ENCODE assay signal across 8 cellular contexts in the genomic region with DNA sequence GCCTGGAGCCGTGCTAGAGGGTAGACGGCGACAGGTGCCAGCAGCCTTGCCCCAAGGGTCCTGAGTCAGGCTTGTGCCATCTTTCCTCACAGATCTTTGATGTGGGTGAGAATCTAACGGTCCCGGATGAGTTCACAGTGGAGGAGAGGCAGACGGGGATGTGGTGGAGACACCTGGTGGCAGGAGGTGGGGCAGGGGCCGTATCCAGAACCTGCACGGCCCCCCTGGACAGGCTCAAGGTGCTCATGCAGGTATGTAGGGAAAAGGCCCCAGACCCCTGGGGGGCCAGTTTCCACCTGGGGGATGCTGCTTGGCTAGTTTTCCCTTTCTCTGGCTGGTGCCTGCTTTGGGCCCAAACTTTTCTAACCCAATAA. TPM values are rescaled to one million over a fixed set of nuclear protein-coding genes. Genes with fewer than 3 reads are reported as not detected.
DNase-seq lines count a peak whose midpoint lies in the region; ATAC-seq and TF ChIP-seq lines count a peak whose summit lies in the region.

No MANE protein-coding gene starts in this region.

- H3K79me2 ChIP-seq in OCI-LY3 (ENCODE audit: low read length): peaks cover 14% of the 10 kb centered on the region

- no peak overlapping the region for H3K4me2 ChIP-seq in OCI-LY3 (ENCODE audit: low read length)

- H3K4me1 ChIP-seq in OCI-LY3 (ENCODE audit: low read length): no peaks in the 10 kb centered on the region

- DNase-seq in DMS53 treated with DMSO at 0.1 percent for 48 hours (lab: John Stamatoyannopoulos, UW; ENCODE audit: unreplicated experiment) (peak; percentile 24), astrocyte of the spinal cord (ENCODE audit: low read depth, low spot score) (no peak), neural crest cell (ENCODE audit: low read depth, low spot score) (no peak), GM10266 (ENCODE audit: extremely low spot score) (no peak), Kasumi-1 (lab: John Stamatoyannopoulos, UW) (no peak)

- H3K9me3 ChIP-seq in OCI-LY3 (ENCODE audit: insufficient read depth, low read length): no peaks in the 10 kb centered on the region

- no peak overlapping the region for H3K4me3 Mint-ChIP-seq in neural crest cell

- no peak overlapping the region for H3K4me3 ChIP-seq in OCI-LY3 (ENCODE audit: low read length)
- H3K4me3 ChIP-seq in astrocyte of the spinal cord (ENCODE audit: low read depth, low read length): no peak overlapping the region

- H2AFZ ChIP-seq in OCI-LY3 (ENCODE audit: low read depth, low read length): no peak overlapping the region

- ATAC-seq in GM19452 (IDR thresholded peaks at IDR 0.05; ENCODE audit: unreplicated experiment) (no peak), GM21367 (IDR thresholded peaks at IDR 0.05; ENCODE audit: unreplicated experiment) (no peak)

- TF ChIP-seq CTCF in OCI-LY3 (IDR thresholded peaks at IDR 0.05; ENCODE audit: low read depth, low read length) (peak; percentile 50), astrocyte of the spinal cord (IDR thresholded peaks at IDR 0.05; ENCODE audit: low read depth, low read length) (peak; percentile 25), neural crest cell (conservative IDR thresholded peaks at IDR 0.05) (peak; percentile 47), GM10266 (IDR thresholded peaks at IDR 0.05; ENCODE audit: control insufficient read depth, insufficient read depth, low read depth, missing control alignments) (no peak)

- no peaks in the 10 kb centered on the region for H3K9me3 Mint-ChIP-seq in neural crest cell

- no peaks in the 10 kb centered on the region for H3K27me3 ChIP-seq in OCI-LY3 (ENCODE audit: low read depth, low read length)

- H3K9ac ChIP-seq in OCI-LY3 (ENCODE audit: low read length): no peak overlapping the region

- no peaks in the 10 kb centered on the region for H3K27me3 Mint-ChIP-seq in neural crest cell (ENCODE audit: low read depth)

- H3K27ac Mint-ChIP-seq in neural crest cell (ENCODE audit: unreplicated experiment): no peak overlapping the region

- H3K36me3 Mint-ChIP-seq in neural crest cell (ENCODE audit: low read depth): no peaks in the 10 kb centered on the region

- peaks cover 4% of the 10 kb centered on the region; the same call in 1 of the 2 replicates for H4K20me1 ChIP-seq in OCI-LY3 (ENCODE audit: insufficient read depth, low read length)

- peaks cover 36% of the 10 kb centered on the region for H3K36me3 ChIP-seq in OCI-LY3 (replicated peaks; ENCODE audit: low read depth, low read length)

- no peak overlapping the region for H3K27ac ChIP-seq in OCI-LY3 (ENCODE audit: low read length)

- in situ Hi-C loops in astrocyte of the spinal cord (cut with HindIII; ENCODE audit: low sequenced_read_pairs): no loop called here

- peaks cover 19% of the 10 kb centered on the region for H3K4me1 Mint-ChIP-seq in neural crest cell

RNA-seq across cellular contexts. Expression of gene PTGES2, which starts 24.0 kb away (rescaled TPM):
- 63.2 and 72.2 TPM in 2 replicates for total RNA-seq in neural crest cell

RNA-seq across cellular contexts. Expression of gene SLC25A25, which starts 35.5 kb away (rescaled TPM):
- total RNA-seq in neural crest cell: 13.9 and 16.8 TPM in 2 replicates

RNA-seq across cellular contexts. Expression of gene NAIF1, which starts 36.5 kb away (rescaled TPM):
- 9.8 and 11.8 TPM in 2 replicates for total RNA-seq in neural crest cell

RNA-seq across cellular contexts. Expression of gene LCN2, which starts 45.7 kb away (rescaled TPM):
- total RNA-seq in neural crest cell: not detected in 2 replicates

RNA-seq across cellular contexts. Expression of gene BBLN, which starts 56.5 kb away (rescaled TPM):
- total RNA-seq in neural crest cell: 80.6 and 82.5 TPM in 2 replicates
